17 cellular contexts compared by ENCODE assay signal in the genomic region with DNA sequence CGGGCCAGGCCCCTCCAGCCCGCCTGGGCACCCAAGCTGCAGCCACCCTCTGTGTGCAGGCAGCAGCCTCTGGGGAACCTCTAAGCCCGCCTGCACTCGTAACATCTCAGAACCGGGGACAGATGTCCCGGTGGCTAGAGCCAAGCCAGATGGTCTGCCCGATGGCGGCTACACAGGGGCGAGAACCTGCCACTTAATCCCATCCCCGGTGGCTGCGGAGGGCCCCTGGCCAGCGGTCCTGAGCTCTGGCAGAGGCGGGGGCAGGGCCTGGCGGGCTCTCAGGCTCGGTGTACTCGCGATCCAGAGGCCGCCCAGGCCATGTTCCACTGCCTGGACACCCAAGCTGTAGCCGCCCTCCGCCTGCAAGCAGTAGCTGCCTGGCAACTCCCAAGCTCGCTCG. TPM values are rescaled to one million over a fixed set of nuclear protein-coding genes. Genes with fewer than 3 reads are reported as not detected.
"Had no signal": no experiment of that assay in that cellular context is flagged by ENCODE, and none has a peak within 500 bp of the region (broad histone marks: within the 10 kb centered on the region; RNA-seq: fewer than 3 reads in every experiment).

No MANE protein-coding gene starts in this region.

RNA-seq across cellular contexts. Expression of gene GOLGA6L22, which starts 40.9 kb away (rescaled TPM):
- total RNA-seq: activated CD4-positive, alpha-beta T cell treated with anti-CD3 and anti-CD28 coated beads for 36 hours; activated CD4-positive, alpha-beta T cell treated with anti-CD3 and anti-CD28 coated beads, Interleukin-2, amount 10 ng/mL, durations not matched to agents 7 days and 5 days; activated CD8-positive, alpha-beta T cell treated with anti-CD3 and anti-CD28 coated beads, Interleukin-2, amount 10 ng/mL, durations not matched to agents 7 days and 5 days; activated naive CD4-positive, alpha-beta T cell treated with anti-CD3 and anti-CD28 coated beads for 36 hours; activated naive CD4-positive, alpha-beta T cell treated with anti-CD3 and anti-CD28 coated beads, Interleukin-2, amount 50 U/mL, for 72 hours; activated T-helper 2 cell treated with anti-CD3 and anti-CD28 coated beads, Interferon-gamma antibody, Interleukin-2, Interleukin-4, amounts not matched to agents 10 μg/mL and 5 μg/mL and 100 μg/mL, durations not matched to agents 14 hours and 24 hours and 36 hours; adrenal gland; bronchial epithelial cell; IMR-90; K562; M059J; PC-3; SJSA1; T-cell; T-helper 17 cell; WTC11 had no signal
- polyA plus RNA-seq: adrenal gland, IMR-90, K562, SK-N-SH had no signal
